Comparison of ENCODE assay signal across 19 cellular contexts in the genomic region with DNA sequence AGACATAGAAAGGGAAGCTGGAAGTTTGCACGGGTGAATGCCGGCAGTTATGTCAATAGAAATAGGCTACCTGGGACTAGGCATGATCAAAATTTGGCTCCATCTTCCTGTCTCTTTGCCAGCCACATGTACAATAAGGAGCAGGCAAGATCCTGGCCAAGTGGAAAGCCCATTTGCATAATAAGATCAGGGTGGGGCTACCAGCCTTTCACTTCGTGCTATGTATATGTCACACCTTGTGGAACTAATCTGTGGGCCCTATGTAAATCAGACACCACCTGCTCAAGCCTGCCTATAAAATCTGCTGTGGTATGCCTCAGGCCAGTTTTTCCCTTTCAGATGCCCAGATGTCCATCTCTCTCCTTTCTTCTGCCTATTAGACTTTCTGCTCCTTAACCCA.
DNase-seq lines count a peak whose midpoint lies in the region; FAIRE-seq and TF ChIP-seq lines count a peak whose summit lies in the region.
"Had no signal": no experiment of that assay in that cellular context is flagged by ENCODE, and none has a peak within 500 bp of the region (broad histone marks: within the 10 kb centered on the region; RNA-seq: fewer than 3 reads in every experiment).

No MANE protein-coding gene starts in this region.

- WGBS in small intestine, 3 donors, result 7 to 56% (median 26%) methylated on average over 3 of the region's 3 CpGs

- H3K27ac ChIP-seq in small intestine (ENCODE audit: low read depth in 1 of 2, low read length in 1 of 2), result no peak overlapping the region
- H3K27ac ChIP-seq: BLaER1 treated with 17β-estradiol and CSF1 and Interleukin-3, amounts not matched to agents 10 nM and 100 nM; colonic mucosa; upper lobe of right lung had no signal

- no peak overlapping the region for H3K27ac Mint-ChIP-seq in immature natural killer cell
- no peak overlapping the region for H3K27ac Mint-ChIP-seq in activated CD4-positive, alpha-beta T cell treated with anti-CD3 and anti-CD28 coated beads, Interleukin-2, amount 10 ng/mL, durations not matched to agents 24 days and 14 days
- H3K27ac Mint-ChIP-seq: memory B cell; natural killer cell treated with Interleukin-12 subunit alpha and Interleukin-12 subunit beta and Interleukin-15 and Interleukin-18, amount 100 ng/mL, for 72 hours; T-helper 17 cell had no signal

- no peaks in the 10 kb centered on the region for H3K9me3 Mint-ChIP-seq in immature natural killer cell
- H3K9me3 Mint-ChIP-seq in activated CD4-positive, alpha-beta T cell treated with anti-CD3 and anti-CD28 coated beads, Interleukin-2, amount 10 ng/mL, durations not matched to agents 24 days and 14 days, result no peaks in the 10 kb centered on the region
- H3K9me3 Mint-ChIP-seq: memory B cell; natural killer cell treated with Interleukin-12 subunit alpha and Interleukin-12 subunit beta and Interleukin-15 and Interleukin-18, amount 100 ng/mL, for 72 hours had no signal

- H3K9me3 ChIP-seq in small intestine (ENCODE audit: control insufficient read depth, low read depth), result no peaks in the 10 kb centered on the region
- H3K9me3 ChIP-seq: BLaER1 treated with 17β-estradiol and CSF1 and Interleukin-3, amounts not matched to agents 10 nM and 100 nM; colonic mucosa; upper lobe of right lung had no signal

- DNase-seq in NCI-H2196 (lab: John Stamatoyannopoulos, UW; ENCODE audit: unreplicated experiment), result peak; percentile 14
- no peak for DNase-seq in NCI-H2196 treated with DMSO at 0.1 percent for 48 hours (lab: John Stamatoyannopoulos, UW; ENCODE audit: unreplicated experiment)
- peak; percentile 99 for DNase-seq in NCI-H69 (lab: John Stamatoyannopoulos, UW)
- peak; percentile 71 for DNase-seq in bronchial epithelial cell (ENCODE audit: low read depth)
- DNase-seq in small intestine, result peak; percentile 74
- no peak for DNase-seq in immature natural killer cell
- no peak for DNase-seq in NCI-H1694 treated with DMSO at 0.1 percent for 48 hours (lab: John Stamatoyannopoulos, UW)
- no peak for DNase-seq in activated CD4-positive, alpha-beta T cell treated with anti-CD3 and anti-CD28 coated beads, Interleukin-2, amount 10 ng/mL, durations not matched to agents 24 days and 14 days
- DNase-seq: activated CD4-positive, alpha-beta T cell treated with anti-CD3 and anti-CD28 coated beads for 1 hour; anterior cingulate cortex; colonic mucosa; NCI-H774; SHP77; stimulated activated naive CD8-positive, alpha-beta T cell treated with anti-CD3 and anti-CD28 coated beads, Interleukin-15, Interleukin-2, amounts not matched to agents 100 U/mL and 50 U/mL, for 24 hours; T-helper 17 cell; upper lobe of right lung had no signal

- no peaks in the 10 kb centered on the region for H3K4me1 Mint-ChIP-seq in immature natural killer cell
- no peaks in the 10 kb centered on the region for H3K4me1 Mint-ChIP-seq in activated CD4-positive, alpha-beta T cell treated with anti-CD3 and anti-CD28 coated beads, Interleukin-2, amount 10 ng/mL, durations not matched to agents 24 days and 14 days
- H3K4me1 Mint-ChIP-seq: T-helper 17 cell had no signal

- TF ChIP-seq CTCF in bronchial epithelial cell (IDR thresholded peaks at IDR 0.05; ENCODE audit: insufficient read depth, low read length, severe bottlenecking), result no peak

- intact Hi-C loops in activated CD4-positive, alpha-beta T cell treated with anti-CD3 and anti-CD28 coated beads, Interleukin-2, amount 10 ng/mL, durations not matched to agents 24 days and 14 days (cut with micrococcal nuclease), result no loop called here

- H3K4me3 ChIP-seq in bronchial epithelial cell (ENCODE audit: low read depth, low read length) (no peak overlapping the region), small intestine (ENCODE audit: low read depth in 1 of 2, low read length in 2 of 2) (no peak overlapping the region)
- H3K4me3 ChIP-seq: BLaER1 treated with 17β-estradiol and CSF1 and Interleukin-3, amounts not matched to agents 10 nM and 100 nM; colonic mucosa; upper lobe of right lung had no signal

- H3K27me3 ChIP-seq in bronchial epithelial cell (ENCODE audit: control insufficient read depth, insufficient read depth, low read length) (no peaks in the 10 kb centered on the region), small intestine (ENCODE audit: control insufficient read depth in 2 of 2, insufficient read depth in 2 of 2, low read length in 2 of 2) (no peaks in the 10 kb centered on the region)
- H3K27me3 ChIP-seq: BLaER1 treated with 17β-estradiol and CSF1 and Interleukin-3, amounts not matched to agents 10 nM and 100 nM; colonic mucosa; upper lobe of right lung had no signal

- H3K4me1 ChIP-seq in small intestine (ENCODE audit: control insufficient read depth in 2 of 2, insufficient read depth in 1 of 2, low read depth in 1 of 2, low read length in 1 of 2), result peaks cover 1 to 2% of the 10 kb centered on the region in 2 donors
- H3K4me1 ChIP-seq: colonic mucosa, upper lobe of right lung had no signal

- no peak overlapping the region for H3K4me3 Mint-ChIP-seq in immature natural killer cell
- H3K4me3 Mint-ChIP-seq in activated CD4-positive, alpha-beta T cell treated with anti-CD3 and anti-CD28 coated beads, Interleukin-2, amount 10 ng/mL, durations not matched to agents 24 days and 14 days, result no peak overlapping the region
- H3K4me3 Mint-ChIP-seq: memory B cell; natural killer cell treated with Interleukin-12 subunit alpha and Interleukin-12 subunit beta and Interleukin-15 and Interleukin-18, amount 100 ng/mL, for 72 hours; T-helper 17 cell had no signal

- H3K36me3 ChIP-seq in bronchial epithelial cell (ENCODE audit: control insufficient read depth, insufficient read depth, low read length) (no peaks in the 10 kb centered on the region), small intestine (ENCODE audit: control insufficient read depth in 2 of 2, insufficient read depth in 2 of 2, low read length in 2 of 2) (no peaks in the 10 kb centered on the region)
- H3K36me3 ChIP-seq: BLaER1 treated with 17β-estradiol and CSF1 and Interleukin-3, amounts not matched to agents 10 nM and 100 nM; colonic mucosa; upper lobe of right lung had no signal

- no peak for FAIRE-seq in bronchial epithelial cell (lab: Jason Lieb, UNC)
- no peak for FAIRE-seq in small intestine (lab: Jason Lieb, UNC)

- H3K36me3 Mint-ChIP-seq in immature natural killer cell, result no peaks in the 10 kb centered on the region
- no peaks in the 10 kb centered on the region for H3K36me3 Mint-ChIP-seq in activated CD4-positive, alpha-beta T cell treated with anti-CD3 and anti-CD28 coated beads, Interleukin-2, amount 10 ng/mL, durations not matched to agents 24 days and 14 days (ENCODE audit: low read depth)
- H3K36me3 Mint-ChIP-seq: memory B cell; natural killer cell treated with Interleukin-12 subunit alpha and Interleukin-12 subunit beta and Interleukin-15 and Interleukin-18, amount 100 ng/mL, for 72 hours had no signal

- peaks cover 0 to 9% (median 0%) of the 10 kb centered on the region in 3 donors for H3K27me3 Mint-ChIP-seq in immature natural killer cell (ENCODE audit: low read depth in 3 of 3)
- H3K27me3 Mint-ChIP-seq in activated CD4-positive, alpha-beta T cell treated with anti-CD3 and anti-CD28 coated beads, Interleukin-2, amount 10 ng/mL, durations not matched to agents 24 days and 14 days, result peaks cover 18% of the 10 kb centered on the region

Comparison
In these comparisons a context has a peak if more than half of its experiments do, and no peak if none do; other contexts are left out.
1. DNase-seq: peak in NCI-H2196 (single experiment), NCI-H69 (single experiment), bronchial epithelial cell (single experiment) and small intestine (single experiment); none in NCI-H2196 treated with DMSO at 0.1 percent for 48 hours (single experiment), immature natural killer cell (0 of 3), NCI-H1694 treated with DMSO at 0.1 percent for 48 hours (single experiment) and activated CD4-positive, alpha-beta T cell treated with anti-CD3 and anti-CD28 coated beads, Interleukin-2, amount 10 ng/mL, durations not matched to agents 24 days and 14 days (single experiment).